ENCODE assay signal across 18 cellular contexts in genomic region chr1:212629450-212630158, GRCh38. TPM values are rescaled to one million over a fixed set of nuclear protein-coding genes. Genes with fewer than 3 reads are reported as not detected.
DNase-seq lines count a peak whose midpoint lies in the region; ATAC-seq, FAIRE-seq and TF ChIP-seq lines count a peak whose summit lies in the region.
"Had no signal": no experiment of that assay in that cellular context is flagged by ENCODE, and none has a peak within 500 bp of the region (broad histone marks: within the 10 kb centered on the region; RNA-seq: fewer than 3 reads in every experiment).

No MANE protein-coding gene starts in this region.

- H3K4me2 ChIP-seq in K562 (ENCODE audit: insufficient read depth, low read length) (no peak overlapping the region), neural progenitor cell (no peak overlapping the region)

- ATAC-seq in GM18870 (IDR thresholded peaks at IDR 0.05; ENCODE audit: unreplicated experiment) (peak; percentile 11), HG03159 (IDR thresholded peaks at IDR 0.05; ENCODE audit: unreplicated experiment) (peak; percentile 6), K562 (no peak), T-cell (replicated peaks in 1 of 4) (no peak)

- no peak overlapping the region for H3K27ac ChIP-seq in K562 (ENCODE audit: extremely low read depth, low read depth, low read length)
- H3K27ac ChIP-seq in neural progenitor cell, result no peak overlapping the region
- H3K27ac ChIP-seq: gastroesophageal sphincter, stomach, tibial nerve had no signal

- intact Hi-C loops in K562 (cut with micrococcal nuclease), result loop anchor here (2.0 kb wide), 1 partner anchor 153 kb away; no protein-coding TSS in a partner anchor

- DNase-seq in K562 (ENCODE audit: extremely low read depth in 1 of 4, low spot score in 3 of 4), result no peak
- no peak for DNase-seq in neural progenitor cell (ENCODE audit: low spot score)
- DNase-seq in progenitor cell of endocrine pancreas (ENCODE audit: low spot score, unreplicated experiment), result no peak
- no peak for DNase-seq in DMS114 treated with DMSO at 0.1 percent for 48 hours (lab: John Stamatoyannopoulos, UW; ENCODE audit: unreplicated experiment)
- no peak for DNase-seq in T-cell
- DNase-seq in NCI-H446 treated with DMSO at 0.1 percent for 48 hours (lab: John Stamatoyannopoulos, UW), result no peak

- POLR2A ChIA-PET in K562 (lab: Yijun Ruan, JAX), result interaction anchor here (2.1 kb wide), 1 partner anchor 21 kb away, joined by 7 read pairs; the partner anchor contains the start of gene ATF3
- POLR2A ChIA-PET in T-cell (lab: Charles Lee), result no interaction called here

- no peaks in the 10 kb centered on the region for H4K20me1 ChIP-seq in K562 (replicated peaks; ENCODE audit: control insufficient read depth, insufficient read depth, low read length)
- H4K20me1 ChIP-seq in neural progenitor cell (ENCODE audit: low read depth), result no peaks in the 10 kb centered on the region

- H3K4me3 ChIP-seq in K562 (no peak overlapping the region), neural progenitor cell (no peak overlapping the region)
- H3K4me3 ChIP-seq: dorsolateral prefrontal cortex, gastroesophageal sphincter, stomach, tibial nerve had no signal

- H3K79me2 ChIP-seq in K562 (ENCODE audit: control insufficient read depth, insufficient read depth, low read length) (no peaks in the 10 kb centered on the region), neural progenitor cell (ENCODE audit: low read depth) (no peaks in the 10 kb centered on the region)

- no peak overlapping the region for H2AFZ ChIP-seq in K562 (ENCODE audit: low read depth, low read length)
- H2AFZ ChIP-seq in neural progenitor cell (replicated peaks), result peak overlapping the region; percentile 87

- no peaks in the 10 kb centered on the region for H3K4me1 Mint-ChIP-seq in neural progenitor cell
- peaks cover 1% of the 10 kb centered on the region for H3K4me1 Mint-ChIP-seq in progenitor cell of endocrine pancreas (ENCODE audit: low read depth)
- peaks cover 0 to under 1% (median under 1%) of the 10 kb centered on the region in 3 donors for H3K4me1 Mint-ChIP-seq in T-cell
- H3K4me1 Mint-ChIP-seq: activated CD4-positive, alpha-beta T cell treated with anti-CD3 and anti-CD28 coated beads, Interleukin-2, amount 10 ng/mL, durations not matched to agents 24 days and 14 days had no signal

- 28% methylated on average over 5 of the region's 5 CpGs for WGBS in K562 (ENCODE audit: insufficient coverage, low coverage, missing lambda C conversion rate)

- FAIRE-seq in K562 (lab: Jason Lieb, UNC), result no peak
- FAIRE-seq: G401.6, RCC 7860 had no signal

- H3K9me1 ChIP-seq in K562 (ENCODE audit: control insufficient read depth, insufficient read depth, low read length), result no peaks in the 10 kb centered on the region

- BruUV-seq in K562 (replicated peaks; lab: Mats Ljungman, UMichigan), result no TSS peak

- H3F3A ChIP-seq in neural progenitor cell (ENCODE audit: low read depth), result no peaks in the 10 kb centered on the region

- no peak for TF ChIP-seq POLR2A in K562 (conservative IDR thresholded peaks at IDR 0.05)

- H3K36me3 Mint-ChIP-seq in neural progenitor cell (peaks cover 2% of the 10 kb centered on the region), progenitor cell of endocrine pancreas (ENCODE audit: insufficient read depth) (no peaks in the 10 kb centered on the region), T-cell (no peaks in the 10 kb centered on the region)

- TF ChIP-seq RAD21 in K562 (CRISPR knock-in tag; conservative IDR thresholded peaks at IDR 0.05 in 1 of 2, IDR thresholded peaks at IDR 0.05 in 1 of 2), result no peak

- H3K4me3 Mint-ChIP-seq in neural progenitor cell (no peak overlapping the region), progenitor cell of endocrine pancreas (ENCODE audit: low read depth) (no peak overlapping the region), T-cell (no peak overlapping the region)
- H3K4me3 Mint-ChIP-seq: activated CD4-positive, alpha-beta T cell treated with anti-CD3 and anti-CD28 coated beads, Interleukin-2, amount 10 ng/mL, durations not matched to agents 24 days and 14 days; activated naive CD8-positive, alpha-beta T cell treated with anti-CD3 and anti-CD28 coated beads, Interleukin-2, amount 50 U/mL, for 24 hours; activated T-cell treated with anti-CD3 and anti-CD28 coated beads, Interleukin-2, amount 50 U/mL, for 4 hours; HFFc6 had no signal

- H3K27ac Mint-ChIP-seq in neural progenitor cell, result no peak overlapping the region
- no peak overlapping the region for H3K27ac Mint-ChIP-seq in progenitor cell of endocrine pancreas
- H3K27ac Mint-ChIP-seq in T-cell, result no peak overlapping the region
- H3K27ac Mint-ChIP-seq: activated CD4-positive, alpha-beta T cell treated with anti-CD3 and anti-CD28 coated beads, Interleukin-2, amount 10 ng/mL, durations not matched to agents 24 days and 14 days; activated naive CD8-positive, alpha-beta T cell treated with anti-CD3 and anti-CD28 coated beads, Interleukin-2, amount 50 U/mL, for 24 hours; HFFc6 had no signal

- no peaks in the 10 kb centered on the region for H3K36me3 ChIP-seq in K562 (ENCODE audit: control insufficient read depth, insufficient read depth, low read length)
- no peaks in the 10 kb centered on the region for H3K36me3 ChIP-seq in neural progenitor cell
- H3K36me3 ChIP-seq: gastroesophageal sphincter, stomach, tibial nerve had no signal

- H3K4me1 ChIP-seq in K562 (replicated peaks in 1 of 2; ENCODE audit: control insufficient read depth in 2 of 2, insufficient read depth in 2 of 2, low read length in 2 of 2) (peaks cover 4% of the 10 kb centered on the region in 2 experiments; a peak in 2 of 5 replicates), neural progenitor cell (peaks cover 8% of the 10 kb centered on the region)

- H3K9ac ChIP-seq in K562 (ENCODE audit: insufficient read depth in 1 of 2, low read depth in 2 of 2, low read length in 2 of 2), result no peak overlapping the region
- H3K9ac ChIP-seq in neural progenitor cell, result no peak overlapping the region

- CTCF ChIA-PET in K562 (lab: Yijun Ruan, JAX; ENCODE audit: low intra/inter-chr PET ratio) (interaction anchor here (0.6 to 1.2 kb wide), 2 partner anchors 14 to 152 kb away, joined by 3 to 10 read pairs; no protein-coding TSS in a partner anchor), T-cell (lab: Charles Lee) (interaction anchor here (0.5 to 1.8 kb wide), 4 partner anchors 152 to 613 kb away, joined by 3 to 4 read pairs (median 4); no protein-coding TSS in a partner anchor)

- H3K9me3 ChIP-seq in K562 (replicated peaks; ENCODE audit: control insufficient read depth, insufficient read depth, low read depth, low read length) (no peaks in the 10 kb centered on the region), neural progenitor cell (ENCODE audit: low read depth) (no peaks in the 10 kb centered on the region)

- in situ Hi-C loops in K562 (cut with MboI), result no loop called here

- peaks cover 18% of the 10 kb centered on the region for H3K27me3 Mint-ChIP-seq in neural progenitor cell (ENCODE audit: insufficient read depth, low read depth)
- H3K27me3 Mint-ChIP-seq in progenitor cell of endocrine pancreas, result peaks cover 35% of the 10 kb centered on the region
- H3K27me3 Mint-ChIP-seq in T-cell, result peaks cover 4 to 8% of the 10 kb centered on the region in 2 donors

- no peaks in the 10 kb centered on the region for H3K9me3 Mint-ChIP-seq in neural progenitor cell
- peaks cover 4% of the 10 kb centered on the region for H3K9me3 Mint-ChIP-seq in progenitor cell of endocrine pancreas (ENCODE audit: low read depth)
- peaks cover 0 to 4% (median 0%) of the 10 kb centered on the region in 3 donors for H3K9me3 Mint-ChIP-seq in T-cell
- H3K9me3 Mint-ChIP-seq: activated naive CD8-positive, alpha-beta T cell treated with anti-CD3 and anti-CD28 coated beads, Interleukin-2, amount 50 U/mL, for 24 hours had no signal

- TF ChIP-seq CTCF in K562 (IDR thresholded peaks at IDR 0.05 in 2 of 3, conservative IDR thresholded peaks at IDR 0.05 in 1 of 3; ENCODE audit: insufficient read depth in 2 of 3, low read depth in 1 of 3, low read length in 3 of 3) (no peak), neural progenitor cell (IDR thresholded peaks at IDR 0.05) (no peak), progenitor cell of endocrine pancreas (IDR thresholded peaks at IDR 0.05; ENCODE audit: unreplicated experiment) (no peak)

- no peak for TF ChIP-seq EP300 in K562 (IDR thresholded peaks at IDR 0.05; ENCODE audit: low read length)

- H3K27me3 ChIP-seq in K562 (ENCODE audit: control insufficient read depth in 2 of 2, insufficient read depth in 2 of 2, low read length in 2 of 2) (peaks cover 45 to 60% of the 10 kb centered on the region in 2 experiments), neural progenitor cell (no peaks in the 10 kb centered on the region)
- H3K27me3 ChIP-seq: gastroesophageal sphincter, stomach, tibial nerve had no signal

TF ChIP-seq in K562, 482 proteins besides CTCF, POLR2A, EP300 and RAD21 (continues in another document):
- TF ChIP-seq JUN (IDR thresholded peaks at IDR 0.05; ENCODE audit: borderline replicate concordance, low read depth, low read length) (no peak), JUN (CRISPR knock-in tag; IDR thresholded peaks at IDR 0.05; ENCODE audit: borderline replicate concordance) (no peak)

RNA-seq across cellular contexts. Expression of gene ATF3, which starts 21.0 kb away (rescaled TPM):
- total RNA-seq in K562 (2011; cell fraction: chromatin; rRNA removed; ENCODE audit: low replicate concordance), result 31.4 and 31.5 TPM in 2 replicates
- 21.5 and 24.3 TPM in 2 replicates for total RNA-seq in K562 (2011; cell fraction: nucleolus; rRNA removed)
- total RNA-seq in K562 (2011; cell fraction: nucleoplasm; rRNA removed), result 32.1 and 39.3 TPM in 2 replicates
- total RNA-seq in K562 (2014; rRNA removed) (17.2 and 19.8 TPM in 2 replicates), K562 (2014; rRNA removed; fragmentation: Illumina TruSeq; extraction: Trizol) (25.9 and 32.7 TPM in 2 replicates), K562 (2015; rRNA removed; fragmentation: Illumina TruSeq; extraction: Trizol) (2.9 and 3.5 TPM in 2 replicates), K562 (2021) (21.8 and 27.6 TPM in 2 replicates), neural progenitor cell (ENCODE audit: low replicate concordance) (7.2 and 7.8 TPM in 2 replicates), progenitor cell of endocrine pancreas (14.6 and 18.2 TPM in 2 replicates), T-cell (10 to 100 TPM in 2 of 5 donors, 1 to 10 TPM in 3; 1.5 to 20.1 (median 3.1) TPM)
- polyA plus RNA-seq in K562 (2011; rRNA removed) (12.0 and 13.2 TPM in 2 replicates), K562 (2014; fragmentation: Illumina TruSeq; extraction: Trizol) (27.6 and 32.0 TPM in 2 replicates), K562 (2014; fragmentation: Nextera tagmentation; extraction: Ambion mirVana) (1 to 10 TPM; 6.1 to 6.8 TPM), K562 (2014; rRNA removed) (26.2 and 28.2 TPM in 2 replicates)
- polyA plus RNA-seq in K562 (2011; cell fraction: cytosol; rRNA removed), result 5.6 and 9.8 TPM in 2 replicates
- polyA plus RNA-seq in K562 (2011; cell fraction: nucleus; rRNA removed), result 15.2 and 16.0 TPM in 2 replicates
- polyA plus RNA-seq in K562 (2012), result 10.8 and 39.2 TPM in 2 replicates
- polyA minus RNA-seq in K562 (2011; rRNA and poly(A)+ RNA removed), result 12.2 and 14.3 TPM in 2 replicates
- polyA minus RNA-seq in K562 (2011; cell fraction: cytosol; rRNA and poly(A)+ RNA removed), result 4.9 and 7.1 TPM in 2 replicates
- 14.4 and 22.3 TPM in 2 replicates for polyA minus RNA-seq in K562 (2011; cell fraction: nucleus; rRNA and poly(A)+ RNA removed)

Comparison
In these comparisons a context has a peak if more than half of its experiments do, and no peak if none do; other contexts are left out.
1. ATAC-seq: peak in GM18870 (single experiment) and HG03159 (single experiment); none in K562 (single experiment) and T-cell (0 of 4).